8 cellular contexts compared by ENCODE assay signal in the genomic region with DNA sequence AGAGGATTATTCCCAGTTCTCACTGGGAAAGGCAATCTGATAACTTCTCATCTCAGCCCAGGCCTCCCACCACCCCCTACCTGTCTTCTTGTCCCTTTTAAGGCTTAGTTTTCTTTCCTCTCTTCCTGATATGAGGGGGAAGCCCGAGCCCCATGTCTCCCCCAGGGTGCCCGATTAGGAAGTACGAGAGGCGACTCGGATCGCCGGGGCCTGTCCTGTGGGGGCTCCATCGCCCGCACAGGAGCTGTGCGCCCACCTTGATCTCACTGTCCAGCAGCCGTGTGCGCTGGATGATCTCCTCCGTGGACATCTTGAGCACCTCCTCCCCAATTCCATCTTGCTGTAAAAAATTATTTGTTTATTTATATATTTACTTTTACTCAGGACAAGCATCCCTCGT. TPM values are rescaled to one million over a fixed set of nuclear protein-coding genes. Genes with fewer than 3 reads are reported as not detected.
DNase-seq lines count a peak whose midpoint lies in the region; ATAC-seq and TF ChIP-seq lines count a peak whose summit lies in the region.

No MANE protein-coding gene starts in this region.

- H3K27me3 ChIP-seq in Panc1 (ENCODE audit: control insufficient read depth, insufficient read depth, low read length): no peaks in the 10 kb centered on the region

- no peaks in the 10 kb centered on the region for H3K9me3 ChIP-seq in Panc1 (ENCODE audit: control insufficient read depth, insufficient read depth, low read depth, low read length)

- H3K36me3 ChIP-seq in Panc1 (ENCODE audit: control insufficient read depth, insufficient read depth, low read length): peaks cover 23% of the 10 kb centered on the region

- peak overlapping the region; percentile 100 for H3K4me3 Mint-ChIP-seq in Calu3 (ENCODE audit: low read depth, unreplicated experiment)
- H3K4me3 Mint-ChIP-seq in osteocyte (ENCODE audit: unreplicated experiment): peak overlapping the region; percentile 100

- no peak for TF ChIP-seq CTCF in Calu3 (IDR thresholded peaks at IDR 0.05; ENCODE audit: unreplicated experiment)
- no peak for TF ChIP-seq CTCF in Panc1 (IDR thresholded peaks at IDR 0.05)
- no peak for TF ChIP-seq CTCF in osteocyte (IDR thresholded peaks at IDR 0.05)

- peak overlapping the region; percentile 79 to 93 for H3K4me3 ChIP-seq in Panc1 (ENCODE audit: low read depth in 2 of 2, low read length in 2 of 2)

- H3K36me3 Mint-ChIP-seq in Calu3 (ENCODE audit: insufficient read depth, unreplicated experiment) (peaks cover 59% of the 10 kb centered on the region), osteocyte (ENCODE audit: unreplicated experiment) (peaks cover 29% of the 10 kb centered on the region)

- TSS peak; percentile 60 for BruUV-seq in Calu3 (replicated peaks; lab: Mats Ljungman, UMichigan)
- BruUV-seq in Panc1 (replicated peaks; lab: Mats Ljungman, UMichigan): TSS peak; percentile 90

- in situ Hi-C loops in Panc1 (cut with HindIII; ENCODE audit: low pct_unique_long_range_greater_than_20kb, low sequenced_read_pairs) (no loop called here), G401 (cut with HindIII; ENCODE audit: low sequenced_read_pairs) (no loop called here)

- intact Hi-C loops in Calu3 (cut with micrococcal nuclease; ENCODE audit: unreplicated experiment): no loop called here
- intact Hi-C loops in Panc1 (cut with micrococcal nuclease; ENCODE audit: unreplicated experiment): no loop called here

- CTCF ChIA-PET in Calu3 (lab: Charles Lee): interaction anchor here (1.0 kb wide), 1 partner anchor 13 kb away, joined by 3 read pairs; no protein-coding TSS in a partner anchor
- CTCF ChIA-PET in Panc1 (lab: Charles Lee): no interaction called here

- H3K4me1 Mint-ChIP-seq in Calu3 (ENCODE audit: low read depth, unreplicated experiment) (peaks cover 17% of the 10 kb centered on the region), osteocyte (ENCODE audit: unreplicated experiment) (peaks cover 18% of the 10 kb centered on the region)

- H3K27me3 Mint-ChIP-seq in Calu3 (ENCODE audit: unreplicated experiment) (no peaks in the 10 kb centered on the region), osteocyte (ENCODE audit: unreplicated experiment) (no peaks in the 10 kb centered on the region)

- ATAC-seq in Panc1 (no peak), GM19463 (IDR thresholded peaks at IDR 0.05; ENCODE audit: unreplicated experiment) (no peak), GM18517 (IDR thresholded peaks at IDR 0.05; ENCODE audit: unreplicated experiment) (no peak)

- H3K27ac ChIP-seq in Panc1 (ENCODE audit: low read length) (peak overlapping the region; percentile 92), epithelial cell of prostate (peak overlapping the region; percentile 64)

- peaks cover 8% of the 10 kb centered on the region for H3K4me1 ChIP-seq in Panc1 (ENCODE audit: control insufficient read depth, insufficient read depth, low read length)

- POLR2A ChIA-PET in Panc1 (lab: Charles Lee): no interaction called here

- no peaks in the 10 kb centered on the region for H3K9me3 Mint-ChIP-seq in Calu3 (ENCODE audit: low read depth, unreplicated experiment)
- H3K9me3 Mint-ChIP-seq in osteocyte (ENCODE audit: unreplicated experiment): no peaks in the 10 kb centered on the region

- DNase-seq in Calu3: no peak
- DNase-seq in Panc1 (ENCODE audit: low read depth, low spot score): no peak
- no peak for DNase-seq in epithelial cell of prostate (ENCODE audit: low read depth, low spot score)
- DNase-seq in osteocyte (ENCODE audit: extremely low spot score, unreplicated experiment): no peak
- DNase-seq in G401 (ENCODE audit: low spot score): no peak
- DNase-seq in NCI-H1694 treated with DMSO at 0.1 percent for 48 hours (lab: John Stamatoyannopoulos, UW): no peak

- H3K27ac Mint-ChIP-seq in Calu3 (ENCODE audit: unreplicated experiment) (peak overlapping the region; percentile 100), osteocyte (ENCODE audit: unreplicated experiment) (peak overlapping the region; percentile 100)

RNA-seq across cellular contexts. Expression of gene PSMC3, which starts 0.6 kb away (rescaled TPM):
- 154 and 173 TPM in 2 replicates for total RNA-seq in Calu3 (2022)
- 181 TPM for total RNA-seq in Panc1 (2021; ENCODE audit: unreplicated experiment)
- 229 TPM for polyA plus RNA-seq in Panc1 (2012; ENCODE audit: insufficient read length)
- 123 and 126 TPM in 2 replicates for total RNA-seq in osteocyte
- 149 and 239 TPM in 2 replicates for total RNA-seq in G401 (2014; rRNA removed; shearing (Covaris generic))

RNA-seq across cellular contexts. Expression of gene SLC39A13, which starts 17.2 kb away (rescaled TPM):
- total RNA-seq in Calu3 (2022) (23.8 and 24.3 TPM in 2 replicates), Panc1 (2021; ENCODE audit: unreplicated experiment) (50.2 TPM), osteocyte (95.4 and 98.7 TPM in 2 replicates)
- polyA plus RNA-seq in Panc1 (2012; ENCODE audit: insufficient read length): 71.3 TPM
- total RNA-seq in G401 (2014; rRNA removed; shearing (Covaris generic)): 22.9 and 43.0 TPM in 2 replicates

RNA-seq across cellular contexts. Expression of gene RAPSN, which starts 23.3 kb away (rescaled TPM):
- total RNA-seq in Calu3 (2022) (1.8 and 3.6 TPM in 2 replicates), Panc1 (2021; ENCODE audit: unreplicated experiment) (1.8 TPM), osteocyte (0.24 and 0.42 TPM in 2 replicates)
- 1.3 TPM for polyA plus RNA-seq in Panc1 (2012; ENCODE audit: insufficient read length)
- not detected in 2 replicates for total RNA-seq in G401 (2014; rRNA removed; shearing (Covaris generic))

RNA-seq across cellular contexts. Expression of gene SPI1, which starts 47.3 kb away (rescaled TPM):
- total RNA-seq in Calu3 (2022): not detected in 2 replicates
- total RNA-seq in Panc1 (2021; ENCODE audit: unreplicated experiment): 0.31 TPM
- not detected for polyA plus RNA-seq in Panc1 (2012; ENCODE audit: insufficient read length)
- not detected in 2 replicates for total RNA-seq in osteocyte
- total RNA-seq in G401 (2014; rRNA removed; shearing (Covaris generic)): not detected in 2 replicates
